1 cellular context compared by ENCODE assay signal in genomic region chr11:131186629-131187075, GRCh38.
TF ChIP-seq lines count a peak whose summit lies in the region.

No MANE protein-coding gene starts in this region.

TF ChIP-seq in GM12878, 131 proteins besides CTCF, POLR2A, EP300 and RAD21 (continued from another document and continues in another):
- TF ChIP-seq RCOR1 (conservative IDR thresholded peaks at IDR 0.05; ENCODE audit: low read depth, low read length) (no peak), BCL3 (IDR thresholded peaks at IDR 0.05; ENCODE audit: borderline replicate concordance, insufficient read depth, low read depth, low read length, poor library complexity, severe bottlenecking) (peak; percentile 78), CREM (IDR thresholded peaks at IDR 0.05; ENCODE audit: low read depth) (peak; percentile 72; the same call in 1 of the 2 replicates), MTA3 (IDR thresholded peaks at IDR 0.05; ENCODE audit: borderline replicate concordance, low read length) (no peak; the same call in 1 of the 2 replicates), ASH2L (IDR thresholded peaks at IDR 0.05; ENCODE audit: borderline replicate concordance, low read depth) (no peak), BRCA1 (IDR thresholded peaks at IDR 0.05; ENCODE audit: low read depth, low read length) (no peak), RFX5 (IDR thresholded peaks at IDR 0.05; ENCODE audit: low read depth, low read length) (no peak), BACH1 (IDR thresholded peaks at IDR 0.05; ENCODE audit: borderline replicate concordance) (no peak), ZBTB11 (CRISPR knock-in tag; IDR thresholded peaks at IDR 0.05) (no peak), NR2F1 (conservative IDR thresholded peaks at IDR 0.05) (peak; percentile 78), CBFB (IDR thresholded peaks at IDR 0.05; ENCODE audit: low read depth) (peak; percentile 67; the same call in 1 of the 2 replicates), GATAD2B (conservative IDR thresholded peaks at IDR 0.05; ENCODE audit: low read depth) (0 out of 2 replicates have a peak, but pooled peaks have one; percentile 51), NFXL1 (IDR thresholded peaks at IDR 0.05; ENCODE audit: borderline replicate concordance) (no peak), ATF2 (IDR thresholded peaks at IDR 0.05; ENCODE audit: low read length) (peak; percentile 44; the same call in 1 of the 2 replicates), NFIC (IDR thresholded peaks at IDR 0.05; ENCODE audit: low read depth, low read length) (peak; percentile 46; the same call in 1 of the 2 replicates), IRF4 (IDR thresholded peaks at IDR 0.05; ENCODE audit: low read depth, low read length) (0 out of 2 replicates have a peak, but pooled peaks have one; percentile 30), EED (IDR thresholded peaks at IDR 0.05; ENCODE audit: low read depth) (peak; percentile 93), SMARCA5 (IDR thresholded peaks at IDR 0.05) (no peak), BCLAF1 (IDR thresholded peaks at IDR 0.05) (no peak), CHD1 (IDR thresholded peaks at IDR 0.05; ENCODE audit: low read depth, low read length) (no peak), SREBF2 (IDR thresholded peaks at IDR 0.05; ENCODE audit: low read length) (no peak), HDAC2 (IDR thresholded peaks at IDR 0.05) (no peak), KDM1A (IDR thresholded peaks at IDR 0.05; ENCODE audit: borderline replicate concordance) (no peak), LARP7 (IDR thresholded peaks at IDR 0.05) (0 out of 2 replicates have a peak, but pooled peaks have one; percentile 50), CEBPB (IDR thresholded peaks at IDR 0.05; ENCODE audit: borderline replicate concordance in 1 of 2, low read depth in 2 of 2, low read length in 2 of 2) (no peak), ATF3 (IDR thresholded peaks at IDR 0.05; ENCODE audit: borderline replicate concordance, extremely low read depth, low read depth, low read length) (no peak), SP1 (IDR thresholded peaks at IDR 0.05; ENCODE audit: low read depth, low read length) (peak; percentile 67), PKNOX1 (IDR thresholded peaks at IDR 0.05) (peak; percentile 74), E2F4 (IDR thresholded peaks at IDR 0.05; ENCODE audit: low read depth, low read length) (no peak), MEF2A (IDR thresholded peaks at IDR 0.05; ENCODE audit: insufficient read depth, low read depth, low read length) (0 out of 2 replicates have a peak, but pooled peaks have one; percentile 46), ZZZ3 (IDR thresholded peaks at IDR 0.05; ENCODE audit: control insufficient read depth, insufficient read length, low read depth) (no peak), NFYA (IDR thresholded peaks at IDR 0.05; ENCODE audit: borderline replicate concordance, low read depth, low read length) (no peak), ZNF622 (IDR thresholded peaks at IDR 0.05) (no peak), ZNF384 (IDR thresholded peaks at IDR 0.05; ENCODE audit: borderline replicate concordance, low read depth, low read length) (no peak), TBL1XR1 (IDR thresholded peaks at IDR 0.05; ENCODE audit: low read depth, low read length) (peak; percentile 74; the same call in 1 of the 2 replicates), KAT2A (conservative IDR thresholded peaks at IDR 0.05; ENCODE audit: control insufficient read depth, low read depth, low read length) (no peak), ZNF207 (IDR thresholded peaks at IDR 0.05; ENCODE audit: borderline replicate concordance) (no peak), SMC3 (IDR thresholded peaks at IDR 0.05; ENCODE audit: borderline replicate concordance, low read length) (no peak), ZNF687 (IDR thresholded peaks at IDR 0.05) (peak; percentile 47; the same call in 1 of the 2 replicates), KLF5 (IDR thresholded peaks at IDR 0.05; ENCODE audit: partially characterized antibody) (no peak), SMAD5 (IDR thresholded peaks at IDR 0.05; ENCODE audit: low read depth) (no peak), ZNF217 (IDR thresholded peaks at IDR 0.05) (no peak), RAD51 (IDR thresholded peaks at IDR 0.05) (no peak), FOS (IDR thresholded peaks at IDR 0.05; ENCODE audit: borderline replicate concordance, extremely low read depth, insufficient read length) (no peak)
